Comparison of ENCODE assay signal across 8 cellular contexts in genomic region chrX:13029831-13030771, GRCh38. TPM values are rescaled to one million over a fixed set of nuclear protein-coding genes. Genes with fewer than 3 reads are reported as not detected.
DNase-seq lines count a peak whose midpoint lies in the region; ATAC-seq and TF ChIP-seq lines count a peak whose summit lies in the region.

No MANE protein-coding gene starts in this region.

- peak; percentile 33 for DNase-seq in CD1c-positive myeloid dendritic cell (ENCODE audit: extremely low spot score)
- DNase-seq in LHCN-M2 (ENCODE audit: low read depth): peak; percentile 28
- no peak for DNase-seq in mammary epithelial cell
- peak; percentile 90 for DNase-seq in mesendoderm
- no peak for DNase-seq in hypothalamus (lab: John Stamatoyannopoulos, UW)

- H4K20me1 ChIP-seq in mammary epithelial cell (ENCODE audit: insufficient read depth, low read length): no peaks in the 10 kb centered on the region

- H3K4ac ChIP-seq in mesendoderm (ENCODE audit: low read depth, low read length): no peak overlapping the region

- no peaks in the 10 kb centered on the region for H3K36me3 ChIP-seq in mammary epithelial cell (ENCODE audit: insufficient read depth, low read length)
- no peaks in the 10 kb centered on the region for H3K36me3 ChIP-seq in mesendoderm (ENCODE audit: control insufficient read depth, insufficient read depth, low read length)

- H3K4me2 ChIP-seq in mammary epithelial cell (ENCODE audit: insufficient read depth, low read depth, low read length): peak overlapping the region; percentile 50
- H3K4me2 ChIP-seq in mesendoderm (ENCODE audit: low read length): no peak overlapping the region

- H3K18ac ChIP-seq in mesendoderm (ENCODE audit: low read length): peak overlapping the region; percentile 39

- H2AFZ ChIP-seq in mammary epithelial cell (ENCODE audit: low read depth, low read length): peak overlapping the region; percentile 46

- H3K79me1 ChIP-seq in mesendoderm (ENCODE audit: low read length): no peaks in the 10 kb centered on the region

- H3K23ac ChIP-seq in mesendoderm (ENCODE audit: low read length): no peak overlapping the region

- no peak overlapping the region for H3K27ac ChIP-seq in mammary epithelial cell (ENCODE audit: insufficient read depth, low read depth, low read length)
- peak overlapping the region; percentile 92 for H3K27ac ChIP-seq in mesendoderm (ENCODE audit: low read depth, low read length)

- H3K9ac ChIP-seq in mammary epithelial cell (ENCODE audit: insufficient read depth, low read length) (no peak overlapping the region), mesendoderm (ENCODE audit: low read length) (no peak overlapping the region)

- BruUV-seq in mammary epithelial cell (replicated peaks; lab: Mats Ljungman, UMichigan): no TSS peak

- H4K5ac ChIP-seq in mesendoderm (ENCODE audit: low read length): no peak overlapping the region

- ATAC-seq in HG02678 (IDR thresholded peaks at IDR 0.05; ENCODE audit: unreplicated experiment) (no peak), GM18498 (IDR thresholded peaks at IDR 0.05; ENCODE audit: unreplicated experiment) (no peak), HG02885 (IDR thresholded peaks at IDR 0.05; ENCODE audit: poor library complexity, unreplicated experiment) (no peak)

- H3K4me1 ChIP-seq in mammary epithelial cell (ENCODE audit: insufficient read depth, low read length) (peaks cover 20% of the 10 kb centered on the region), mesendoderm (ENCODE audit: control insufficient read depth, low read depth, low read length) (no peaks in the 10 kb centered on the region)

- no peak overlapping the region for H3K4me3 ChIP-seq in mammary epithelial cell (replicated peaks in 1 of 3; ENCODE audit: insufficient read depth in 1 of 3, low read depth in 2 of 3, low read length in 3 of 3)
- no peak overlapping the region for H3K4me3 ChIP-seq in mesendoderm (ENCODE audit: low read length)

- H3K79me2 ChIP-seq in mammary epithelial cell (ENCODE audit: insufficient read depth, low read length) (no peaks in the 10 kb centered on the region), mesendoderm (ENCODE audit: control insufficient read depth, insufficient read depth, low read length) (no peaks in the 10 kb centered on the region)

- no peak overlapping the region for H2BK15ac ChIP-seq in mesendoderm (replicated peaks; ENCODE audit: low read depth)

- H2BK120ac ChIP-seq in mesendoderm (ENCODE audit: low read depth, low read length): peak overlapping the region; percentile 61

- H3K9me3 ChIP-seq in mammary epithelial cell (replicated peaks; ENCODE audit: insufficient read depth, low read length): no peaks in the 10 kb centered on the region

- dilution Hi-C loops in mammary epithelial cell (cut with HindIII; ENCODE audit: low sequenced_read_pairs): no loop called here

- CTCF ChIA-PET in mammary epithelial cell (lab: Charles Lee; ENCODE audit: low non-redundant PET): no interaction called here

- peak overlapping the region; percentile 12 for H3K56ac ChIP-seq in mesendoderm (ENCODE audit: low read length)

- intact Hi-C loops in mammary epithelial cell (cut with micrococcal nuclease): loop anchor here (5.0 kb wide), 1 partner anchor 457 kb away; no protein-coding TSS in a partner anchor

- no peak overlapping the region for H2BK5ac ChIP-seq in mesendoderm (ENCODE audit: low read length)

- H3K27me3 ChIP-seq in mammary epithelial cell (ENCODE audit: insufficient read depth, low read length) (no peaks in the 10 kb centered on the region), mesendoderm (ENCODE audit: insufficient read depth, low read length, poor library complexity) (no peaks in the 10 kb centered on the region)

- 52% methylated on average over 8 of the region's 8 CpGs for WGBS in mammary epithelial cell (ENCODE audit: low coverage, missing lambda C conversion rate)
- no CpG with 5 or more reads among the region's 8 CpGs for WGBS in mesendoderm (ENCODE audit: extremely low coverage, insufficient coverage, low lambda C conversion rate)

- TF ChIP-seq CTCF in mammary epithelial cell (conservative IDR thresholded peaks at IDR 0.05 in 1 of 2, IDR thresholded peaks at IDR 0.05 in 1 of 2; ENCODE audit: extremely low read depth in 1 of 2, insufficient read depth in 1 of 2, low read depth in 1 of 2, low read length in 2 of 2): no peak

- no peak overlapping the region for H2AK5ac ChIP-seq in mesendoderm (ENCODE audit: low read length)

- H4K8ac ChIP-seq in mesendoderm (ENCODE audit: low read depth, low read length): no peak overlapping the region

- in situ Hi-C loops in mammary epithelial cell (cut with MboI; ENCODE audit: low sequenced_read_pairs in 2 of 2): no loop called here

RNA-seq across cellular contexts. Expression of gene FAM9C, which starts 14.3 kb away (rescaled TPM):
- not detected in 2 replicates for total RNA-seq in LHCN-M2 (2014; rRNA removed)
- polyA plus RNA-seq in LHCN-M2 (2012): not detected
- total RNA-seq in mammary epithelial cell: not detected
- polyA plus RNA-seq in mammary epithelial cell: not detected
- not detected for polyA minus RNA-seq in mammary epithelial cell
- polyA plus RNA-seq in mesendoderm (2013, experiment 1 of 2): 0.21 TPM
- polyA plus RNA-seq in mesendoderm (2013, experiment 2 of 2): 0.20 TPM

RNA-seq across cellular contexts. Expression of gene TMSB4X, which starts 55.2 kb away (rescaled TPM):
- total RNA-seq in LHCN-M2 (2014; rRNA removed) (5,577 and 7,816 TPM in 2 replicates), mammary epithelial cell (1,000 to 10,000 TPM; 1,481 to 1,998 TPM)
- polyA plus RNA-seq in LHCN-M2 (2012): 11,098 TPM
- polyA plus RNA-seq in mammary epithelial cell: 2,487 TPM
- polyA minus RNA-seq in mammary epithelial cell: 1,100 TPM
- polyA plus RNA-seq in mesendoderm (2013, experiment 1 of 2): 3,955 TPM
- 4,083 TPM for polyA plus RNA-seq in mesendoderm (2013, experiment 2 of 2)

Comparison
In these comparisons a context has a peak if more than half of its experiments do, and no peak if none do; other contexts are left out.
1. DNase-seq: peak in CD1c-positive myeloid dendritic cell (single experiment), LHCN-M2 (single experiment) and mesendoderm (single experiment); none in mammary epithelial cell (single experiment) and hypothalamus (0 of 51).